Comparison of ENCODE assay signal across 9 cellular contexts in the genomic region with DNA sequence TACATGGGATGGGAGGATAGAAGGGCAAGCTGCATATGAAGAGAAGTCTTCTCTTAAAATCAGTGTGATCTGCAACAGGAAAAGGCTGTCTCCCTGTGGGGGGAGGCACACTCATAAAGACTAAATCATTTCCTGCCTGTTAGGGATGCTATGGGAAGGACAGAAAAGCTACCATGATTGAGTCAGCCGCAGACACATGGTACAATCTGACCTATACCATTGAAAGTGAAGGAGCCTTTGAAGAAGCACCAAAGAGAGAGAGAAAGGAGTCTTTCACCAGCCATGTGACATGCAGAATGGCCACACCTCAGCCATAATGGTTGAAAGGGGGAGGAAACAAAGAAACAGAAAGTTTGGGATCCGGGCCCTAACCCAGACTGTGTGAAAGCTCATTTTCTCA. TPM values are rescaled to one million over a fixed set of nuclear protein-coding genes. Genes with fewer than 3 reads are reported as not detected.
DNase-seq lines count a peak whose midpoint lies in the region; ATAC-seq and TF ChIP-seq lines count a peak whose summit lies in the region.
"Had no signal": no experiment of that assay in that cellular context is flagged by ENCODE, and none has a peak within 500 bp of the region (broad histone marks: within the 10 kb centered on the region; RNA-seq: fewer than 3 reads in every experiment).

No MANE protein-coding gene starts in this region.

- H3K27me3 Mint-ChIP-seq in activated naive CD8-positive, alpha-beta T cell, result no peaks in the 10 kb centered on the region
- peaks cover 2% of the 10 kb centered on the region for H3K27me3 Mint-ChIP-seq in nephron progenitor cell (ENCODE audit: low read depth, poor library complexity)

- peak overlapping the region; percentile 84 for H3K27ac Mint-ChIP-seq in activated naive CD8-positive, alpha-beta T cell
- H3K27ac Mint-ChIP-seq in nephron progenitor cell, result peak overlapping the region; percentile 91

- TF ChIP-seq CTCF in GM12864 (IDR thresholded peaks at IDR 0.05; ENCODE audit: low read depth, low read length, missing control alignments) (no peak), nephron progenitor cell (IDR thresholded peaks at IDR 0.05) (no peak)

- ATAC-seq in GM19035 (IDR thresholded peaks at IDR 0.05; ENCODE audit: unreplicated experiment) (no peak), HG02970 (IDR thresholded peaks at IDR 0.05; ENCODE audit: low FRiP score, unreplicated experiment) (no peak)

- peaks cover 78% of the 10 kb centered on the region for H3K4me1 Mint-ChIP-seq in activated naive CD8-positive, alpha-beta T cell (ENCODE audit: low read depth)
- H3K4me1 Mint-ChIP-seq in nephron progenitor cell, result peaks cover 13% of the 10 kb centered on the region

- no peak overlapping the region; the same call in 1 of the 2 replicates for H3K4me3 ChIP-seq in GM12864 (ENCODE audit: low read depth, low read length)

- DNase-seq in GM12864 (ENCODE audit: low read depth) (peak; percentile 21), M059J (ENCODE audit: low read depth) (peak; percentile 82), nephron progenitor cell (no peak), SHP77 treated with DMSO at 0.1 percent for 48 hours (lab: John Stamatoyannopoulos, UW) (no peak)
- DNase-seq: NCI-H146, right cardiac atrium had no signal

- peaks cover 18% of the 10 kb centered on the region for H3K36me3 Mint-ChIP-seq in activated naive CD8-positive, alpha-beta T cell
- peaks cover 49% of the 10 kb centered on the region for H3K36me3 Mint-ChIP-seq in nephron progenitor cell (ENCODE audit: low read depth)

- peak overlapping the region; percentile 79 for H3K4me3 Mint-ChIP-seq in activated naive CD8-positive, alpha-beta T cell
- no peak overlapping the region for H3K4me3 Mint-ChIP-seq in nephron progenitor cell

- no peaks in the 10 kb centered on the region for H3K9me3 Mint-ChIP-seq in activated naive CD8-positive, alpha-beta T cell (ENCODE audit: low read depth)
- H3K9me3 Mint-ChIP-seq in nephron progenitor cell, result no peaks in the 10 kb centered on the region

RNA-seq across cellular contexts. Expression of gene NUDCD3, which starts 29.1 kb away (rescaled TPM):
- total RNA-seq in M059J (2014; rRNA removed; shearing (Covaris generic)), result 41.3 and 76.2 TPM in 2 replicates

Comparison
In these comparisons a context has a peak if more than half of its experiments do, and no peak if none do; other contexts are left out.
1. DNase-seq: peak in GM12864 (single experiment) and M059J (single experiment); none in nephron progenitor cell (single experiment) and SHP77 treated with DMSO at 0.1 percent for 48 hours (single experiment).